Comparison of ENCODE assay signal across 13 cellular contexts in genomic region chr17:18463864-18464263, GRCh38. TPM values are rescaled to one million over a fixed set of nuclear protein-coding genes. Genes with fewer than 3 reads are reported as not detected.
DNase-seq lines count a peak whose midpoint lies in the region; ATAC-seq, FAIRE-seq and TF ChIP-seq lines count a peak whose summit lies in the region.
"Not testable (repeated sequence)": the region's sequence is repeated elsewhere in the genome, so short reads cannot be mapped to it uniquely, and the experiment has no call there.
"Had no signal": no experiment of that assay in that cellular context is flagged by ENCODE, and none has a peak within 500 bp of the region (broad histone marks: within the 10 kb centered on the region; RNA-seq: fewer than 3 reads in every experiment).

No MANE protein-coding gene starts in this region.

- H3K9me3 ChIP-seq in vagina: not testable (repeated sequence)

- TF ChIP-seq CTCF in fibroblast of mammary gland (conservative IDR thresholded peaks at IDR 0.05; ENCODE audit: control insufficient read depth, insufficient read depth, low read depth, low read length); omental fat pad (IDR thresholded peaks at IDR 0.05); vagina (IDR thresholded peaks at IDR 0.05): not testable (repeated sequence)

- TF ChIP-seq POLR2A in vagina (IDR thresholded peaks at IDR 0.05): not testable (repeated sequence)

- H3K4me3 ChIP-seq in fibroblast of mammary gland (ENCODE audit: control insufficient read depth, low read depth, low read length); vagina: not testable (repeated sequence)

- DNase-seq in G401 (ENCODE audit: low spot score) (peak; percentile 51), cerebellar cortex (ENCODE audit: low spot score) (peak; percentile 37), epidermal melanocyte (ENCODE audit: insufficient read length, low spot score) (peak; percentile 18), fibroblast of mammary gland (ENCODE audit: low read depth) (peak; percentile 2), vagina (ENCODE audit: extremely low spot score in 2 of 2) (peak; percentile 29 to 74)
- not testable (repeated sequence) for DNase-seq in HTR-8/SVneo (ENCODE audit: insufficient read length, low spot score); omental fat pad (ENCODE audit: low spot score)

- in situ Hi-C loops in G401 (cut with HindIII; ENCODE audit: low sequenced_read_pairs): not testable (repeated sequence)

- not testable (repeated sequence) for H3K4me1 ChIP-seq in vagina

- peak; percentile 91 for FAIRE-seq in HTR-8/SVneo (lab: Jason Lieb, UNC)

- not testable (repeated sequence) for H3K27ac ChIP-seq in vagina

- H3K36me3 ChIP-seq in vagina: not testable (repeated sequence)

- intact Hi-C loops in vagina (cut with DNase I): not testable (repeated sequence)

- ATAC-seq in omental fat pad (ENCODE audit: low FRiP score): peak; percentile 15

- H3K27me3 ChIP-seq in vagina: not testable (repeated sequence)

RNA-seq across cellular contexts. Expression of gene LGALS9C, which starts 12.7 kb away (rescaled TPM):
- total RNA-seq in G401 (2014; rRNA removed; shearing (Covaris generic)): not detected in 2 replicates
- not detected for total RNA-seq in omental fat pad
- total RNA-seq in vagina: 1.2 TPM
- total RNA-seq: A172; A673; Caco-2; CD4-positive, CD25-positive, alpha-beta regulatory T cell; H4; H9 had no signal
